Comparison of ENCODE assay signal across 1 cellular context in genomic region chr1:26574690-26575349, GRCh38.
TF ChIP-seq lines count a peak whose summit lies in the region.

No MANE protein-coding gene starts in this region.

TF ChIP-seq in SK-N-SH treated with all-trans-retinoic acid at 6 μM for 48 hours, 23 proteins besides CTCF, POLR2A, EP300 and RAD21:
- TF ChIP-seq CREB5 (CRISPR knock-in tag; IDR thresholded peaks at IDR 0.05; ENCODE audit: low read depth) (no peak), TOX (CRISPR knock-in tag; IDR thresholded peaks at IDR 0.05; ENCODE audit: borderline replicate concordance) (no peak), ESRRG (CRISPR knock-in tag; IDR thresholded peaks at IDR 0.05) (no peak), ZFP3 (CRISPR knock-in tag; IDR thresholded peaks at IDR 0.05) (no peak), TSHZ2 (CRISPR knock-in tag; IDR thresholded peaks at IDR 0.05) (no peak), OSR1 (CRISPR knock-in tag; IDR thresholded peaks at IDR 0.05) (no peak), ZC3H10 (CRISPR knock-in tag; IDR thresholded peaks at IDR 0.05) (no peak), CSDC2 (CRISPR knock-in tag; IDR thresholded peaks at IDR 0.05) (no peak), GLIS3 (CRISPR knock-in tag; IDR thresholded peaks at IDR 0.05) (no peak), TCF4 (CRISPR knock-in tag; IDR thresholded peaks at IDR 0.05; ENCODE audit: borderline replicate concordance) (no peak), PPARA (CRISPR knock-in tag; IDR thresholded peaks at IDR 0.05; ENCODE audit: borderline replicate concordance) (no peak), RARB (CRISPR knock-in tag; IDR thresholded peaks at IDR 0.05) (no peak), CSRNP3 (CRISPR knock-in tag; IDR thresholded peaks at IDR 0.05) (no peak), BACH2 (CRISPR knock-in tag; IDR thresholded peaks at IDR 0.05; ENCODE audit: borderline replicate concordance) (no peak), POU6F1 (CRISPR knock-in tag; IDR thresholded peaks at IDR 0.05; ENCODE audit: borderline replicate concordance, low read depth) (no peak), ZNF8 (CRISPR knock-in tag; IDR thresholded peaks at IDR 0.05) (no peak), ZNF565 (CRISPR knock-in tag; conservative IDR thresholded peaks at IDR 0.05; ENCODE audit: low read depth) (no peak), ZFP30 (CRISPR knock-in tag; IDR thresholded peaks at IDR 0.05) (no peak), PATZ1 (CRISPR knock-in tag; IDR thresholded peaks at IDR 0.05; ENCODE audit: borderline replicate concordance) (no peak), ZNF70 (CRISPR knock-in tag; IDR thresholded peaks at IDR 0.05) (no peak)
TF ChIP-seq in SK-N-SH treated with all-trans-retinoic acid at 6 μM for 48 hours: peak in this region for 0.
